ENCODE assay signal across 8 cellular contexts in genomic region chr22:37626144-37626543, GRCh38. TPM values are rescaled to one million over a fixed set of nuclear protein-coding genes. Genes with fewer than 3 reads are reported as not detected.
A peak's percentile ranks its signal among the peaks of the same experiment; 100 is the strongest.
DNase-seq lines count a peak whose midpoint lies in the region; ATAC-seq and TF ChIP-seq lines count a peak whose summit lies in the region.
"Had no signal": no experiment of that assay in that cellular context is flagged by ENCODE, and none has a peak within 500 bp of the region (broad histone marks: within the 10 kb centered on the region; RNA-seq: fewer than 3 reads in every experiment).

No MANE protein-coding gene starts in this region.

- H3K27me3 Mint-ChIP-seq in CD4-positive, alpha-beta T cell, result no peaks in the 10 kb centered on the region

- CTCF ChIA-PET in CD4-positive, alpha-beta T cell (lab: Charles Lee), result interaction anchor here (3.6 to 3.9 kb wide), 2 partner anchors 17 to 55 kb away, joined by 17 to 19 read pairs; no protein-coding TSS in a partner anchor

- H3K36me3 ChIP-seq in mucosa of rectum (ENCODE audit: control insufficient read depth in 2 of 2, insufficient read depth in 2 of 2, low read length in 2 of 2) (peaks cover 27 to 40% of the 10 kb centered on the region in 2 donors), WERI-Rb-1 (peaks cover 17% of the 10 kb centered on the region)

- H3K27ac ChIP-seq in CD4-positive, alpha-beta T cell (ENCODE audit: low read depth, low read length), result peak overlapping the region; percentile 76
- H3K27ac ChIP-seq in mucosa of rectum (ENCODE audit: low read depth in 2 of 2, low read length in 2 of 2) (peak overlapping the region; percentile 25 to 76), WERI-Rb-1 (no peak overlapping the region)

- no peak for DNase-seq in CD4-positive, alpha-beta T cell
- DNase-seq in astrocyte of the hippocampus (ENCODE audit: low read depth, low spot score) (peak; percentile 63), WERI-Rb-1 (no peak)
- DNase-seq: DND-41, NCI-H1694 treated with DMSO at 0.1 percent for 48 hours had no signal

- no peaks in the 10 kb centered on the region for H3K9me3 Mint-ChIP-seq in CD4-positive, alpha-beta T cell

- H3K4me1 Mint-ChIP-seq in CD4-positive, alpha-beta T cell (ENCODE audit: low read depth), result peaks cover 50% of the 10 kb centered on the region

- H3K36me3 Mint-ChIP-seq in CD4-positive, alpha-beta T cell (ENCODE audit: low read depth), result peaks cover 15% of the 10 kb centered on the region

- H3K4me3 Mint-ChIP-seq in CD4-positive, alpha-beta T cell, result no peak overlapping the region

- no peaks in the 10 kb centered on the region for H3K27me3 ChIP-seq in CD4-positive, alpha-beta T cell (ENCODE audit: control insufficient read depth, insufficient read depth, low read length)
- no peaks in the 10 kb centered on the region for H3K27me3 ChIP-seq in mucosa of rectum (ENCODE audit: control insufficient read depth in 2 of 2, insufficient read depth in 2 of 2, low read length in 2 of 2)
- H3K27me3 ChIP-seq in WERI-Rb-1 (ENCODE audit: insufficient read depth, low read depth, severe bottlenecking), result no peaks in the 10 kb centered on the region

- intact Hi-C loops in CD4-positive, alpha-beta T cell (cut with DNase I, micrococcal nuclease), result no loop called here

- ATAC-seq in CD4-positive, alpha-beta T cell (ENCODE audit: poor library complexity), result no peak
- ATAC-seq in GM19397 (IDR thresholded peaks at IDR 0.05; ENCODE audit: unreplicated experiment), result no peak
- ATAC-seq in HG03439 (IDR thresholded peaks at IDR 0.05; ENCODE audit: unreplicated experiment), result no peak

- POLR2A ChIA-PET in CD4-positive, alpha-beta T cell (lab: Charles Lee), result interaction anchor here (0.9 to 5.4 kb wide), 8 partner anchors 8 to 55 kb away, joined by 3 to 107 read pairs (median 20); partner anchors contain the start of genes GGA1, LGALS1, PDXP and SH3BP1

- no peak for TF ChIP-seq CTCF in CD4-positive, alpha-beta T cell (IDR thresholded peaks at IDR 0.05)
- no peak for TF ChIP-seq CTCF in WERI-Rb-1 (IDR thresholded peaks at IDR 0.05; ENCODE audit: low read depth, low read length)

- peak overlapping the region; percentile 90 for H3K27ac Mint-ChIP-seq in CD4-positive, alpha-beta T cell

- no peak overlapping the region for H3K4me3 ChIP-seq in mucosa of rectum (ENCODE audit: low read length in 2 of 2)
- no peak overlapping the region for H3K4me3 ChIP-seq in WERI-Rb-1 (ENCODE audit: low read depth, low read length)

- peaks cover 33 to 37% of the 10 kb centered on the region in 2 donors for H3K4me1 ChIP-seq in mucosa of rectum (ENCODE audit: control insufficient read depth in 2 of 2, insufficient read depth in 2 of 2, low read length in 2 of 2)

- peak overlapping the region; percentile 14 to 26 for H3K9ac ChIP-seq in mucosa of rectum (ENCODE audit: low read depth in 1 of 2, low read length in 2 of 2)

- H3K9me3 ChIP-seq in CD4-positive, alpha-beta T cell (ENCODE audit: control insufficient read depth, low read length), result no peaks in the 10 kb centered on the region
- H3K9me3 ChIP-seq in mucosa of rectum (ENCODE audit: control insufficient read depth in 2 of 2, low read length in 2 of 2), result no peaks in the 10 kb centered on the region
- H3K9me3 ChIP-seq in WERI-Rb-1 (ENCODE audit: severe bottlenecking), result no peaks in the 10 kb centered on the region

RNA-seq across cellular contexts. Expression of gene SH3BP1, which starts 13.3 kb away (rescaled TPM):
- total RNA-seq in CD4-positive, alpha-beta T cell, result 10 to 100 TPM; 46.9 to 49.0 TPM

RNA-seq across cellular contexts. Expression of gene GGA1, which starts 17.5 kb away (rescaled TPM):
- 10 to 100 TPM; 57.0 to 60.9 TPM for total RNA-seq in CD4-positive, alpha-beta T cell

RNA-seq across cellular contexts. Expression of gene PDXP, which starts 32.4 kb away (rescaled TPM):
- 1 to 10 TPM; 1.5 TPM for total RNA-seq in CD4-positive, alpha-beta T cell

RNA-seq across cellular contexts. Expression of gene LGALS2, which starts 46.3 kb away (rescaled TPM):
- total RNA-seq in CD4-positive, alpha-beta T cell, result 1 to 10 TPM; 2.6 to 3.0 TPM

RNA-seq across cellular contexts. Expression of gene LGALS1, which starts 49.3 kb away (rescaled TPM):
- total RNA-seq in CD4-positive, alpha-beta T cell, result 10 to 100 TPM; 85.1 to 93.7 TPM
